22 cellular contexts compared by ENCODE assay signal in the genomic region with DNA sequence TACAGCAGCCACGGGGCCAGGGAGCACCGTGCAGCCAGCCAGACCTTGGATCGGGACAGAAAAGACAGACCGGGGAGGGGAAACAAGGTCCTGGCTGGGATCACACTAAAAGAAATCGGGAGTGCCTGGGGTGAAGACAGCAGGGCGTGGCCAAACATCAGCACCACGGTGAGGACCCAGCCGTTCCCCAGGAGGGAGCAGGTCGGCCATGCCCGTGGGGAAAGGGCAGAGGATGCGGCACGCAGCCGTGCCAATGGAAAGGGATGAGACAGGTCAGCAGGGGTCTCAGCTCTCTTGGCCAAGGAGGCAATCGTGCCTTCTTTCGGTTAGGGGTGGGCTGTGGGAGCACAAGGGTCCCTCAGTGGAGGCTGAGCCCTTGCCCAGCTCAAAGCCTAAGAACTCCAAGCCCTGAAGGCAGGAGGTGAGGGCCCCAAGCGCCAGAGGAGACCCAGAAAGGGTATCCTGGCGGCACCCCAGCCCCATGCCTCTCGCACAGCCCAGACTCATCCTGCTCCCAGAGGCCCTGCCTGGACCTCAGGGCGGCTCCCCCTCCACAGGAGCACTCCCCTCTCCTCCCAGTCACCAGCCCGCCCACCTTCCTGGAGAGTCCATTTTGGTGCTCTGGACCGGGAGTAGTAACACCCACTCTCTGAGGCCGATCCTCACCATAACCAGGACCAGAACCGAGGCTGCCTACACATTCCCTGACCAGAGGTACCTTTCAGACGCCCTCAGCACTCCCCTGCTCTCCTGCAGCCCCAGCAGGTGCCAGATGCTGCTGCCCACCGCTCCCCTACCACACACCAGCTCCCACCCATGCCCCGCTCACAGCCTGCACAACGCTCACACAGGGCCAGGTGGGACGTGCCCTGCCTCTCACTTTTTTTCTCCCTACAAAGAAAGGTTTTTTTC. TPM values are rescaled to one million over a fixed set of nuclear protein-coding genes. Genes with fewer than 3 reads are reported as not detected.
"Had no signal": no experiment of that assay in that cellular context is flagged by ENCODE, and none has a peak within 500 bp of the region (broad histone marks: within the 10 kb centered on the region; RNA-seq: fewer than 3 reads in every experiment).

No MANE protein-coding gene starts in this region.

- H3K27me3 Mint-ChIP-seq: activated CD4-positive, alpha-beta T cell treated with anti-CD3 and anti-CD28 coated beads, Interleukin-2, amount 10 ng/mL, durations not matched to agents 7 days and 5 days; activated naive CD8-positive, alpha-beta T cell; memory B cell; naive B cell; stimulated activated naive B cell treated with anti-CD40 and anti-IgM and Interleukin-4, amounts not matched to agents 10 μg/mL and 1 μg/mL and 100 μg/mL, for 72 hours had no signal

- H3K4me3 ChIP-seq: gastrocnemius medialis, heart left ventricle, mucosa of descending colon, right lobe of liver, smooth muscle cell, thyroid gland had no signal

- H3K4me2 ChIP-seq: smooth muscle cell had no signal

- H3K9me3 Mint-ChIP-seq: activated CD4-positive, alpha-beta T cell treated with anti-CD3 and anti-CD28 coated beads, Interleukin-2, amount 10 ng/mL, durations not matched to agents 7 days and 5 days; activated T-cell treated with anti-CD3 and anti-CD28 coated beads, Interleukin-2, amount 50 U/mL, for 72 hours; memory B cell; naive B cell; neural crest cell; stimulated activated naive B cell treated with anti-CD40 and anti-IgM and Interleukin-4, amounts not matched to agents 10 μg/mL and 1 μg/mL and 100 μg/mL, for 72 hours had no signal

- H3K9me3 ChIP-seq: gastrocnemius medialis, heart left ventricle, mucosa of descending colon, right lobe of liver, thyroid gland had no signal

- H3K4me3 Mint-ChIP-seq: activated CD4-positive, alpha-beta T cell treated with anti-CD3 and anti-CD28 coated beads, Interleukin-2, amount 10 ng/mL, durations not matched to agents 7 days and 5 days; activated CD8-positive, alpha-beta T cell treated with anti-CD3 and anti-CD28 coated beads, Interleukin-2, amount 10 ng/mL, durations not matched to agents 7 days and 5 days; activated naive CD8-positive, alpha-beta T cell; activated T-cell treated with anti-CD3 and anti-CD28 coated beads, Interleukin-2, amount 50 U/mL, for 72 hours; memory B cell; stimulated activated naive B cell treated with anti-CD40 and anti-IgM and Interleukin-4, amounts not matched to agents 10 μg/mL and 1 μg/mL and 100 μg/mL, for 72 hours had no signal

- H3K27me3 ChIP-seq: gastrocnemius medialis, heart left ventricle, right lobe of liver, thyroid gland had no signal

- H3K27ac Mint-ChIP-seq: activated CD8-positive, alpha-beta T cell treated with anti-CD3 and anti-CD28 coated beads, Interleukin-2, amount 10 ng/mL, durations not matched to agents 7 days and 5 days; activated naive CD8-positive, alpha-beta T cell; activated T-cell treated with anti-CD3 and anti-CD28 coated beads, Interleukin-2, amount 50 U/mL, for 72 hours; memory B cell; stimulated activated naive B cell treated with anti-CD40 and anti-IgM and Interleukin-4, amounts not matched to agents 10 μg/mL and 1 μg/mL and 100 μg/mL, for 72 hours had no signal

- DNase-seq: activated CD4-positive, alpha-beta T cell treated with anti-CD3 and anti-CD28 coated beads, Interleukin-2, amount 10 ng/mL, durations not matched to agents 7 days and 5 days; activated CD8-positive, alpha-beta memory T cell treated with anti-CD3 and anti-CD28 coated beads, Interleukin-2, amount 50 U/mL, for 48 hours; activated CD8-positive, alpha-beta T cell treated with anti-CD3 and anti-CD28 coated beads, Interleukin-2, amount 10 ng/mL, durations not matched to agents 7 days and 5 days; activated effector memory CD4-positive, alpha-beta T cell treated with anti-CD3 and anti-CD28 coated beads, Interleukin-2, amount 50 U/mL, for 16 hours; activated T-cell treated with anti-CD3 and anti-CD28 coated beads, Interleukin-2, amount 50 U/mL, for 72 hours; erythroblast; gastrocnemius medialis; left ventricle myocardium superior; mucosa of descending colon; naive B cell; right lobe of liver; stimulated activated CD4-positive, alpha-beta T cell treated with anti-CD3 and anti-CD28 coated beads, Interleukin-4, amount 100 ng/mL, for 24 hours; stimulated activated naive B cell treated with anti-CD40 and anti-IgM and Interleukin-4, amounts not matched to agents 10 μg/mL and 1 μg/mL and 100 μg/mL, for 72 hours; thyroid gland had no signal

- H3K27ac ChIP-seq: gastrocnemius medialis, heart left ventricle, right lobe of liver had no signal

- H3K4me1 ChIP-seq: gastrocnemius medialis, heart left ventricle, right lobe of liver had no signal

- ATAC-seq: activated CD4-positive, CD25-positive, alpha-beta regulatory T cell treated with anti-CD3 and anti-CD28 coated beads, Interleukin-2, amount 50 U/mL, for 24 hours; activated CD8-positive, alpha-beta T cell treated with anti-CD3 and anti-CD28 coated beads, Interleukin-2, amount 10 ng/mL, durations not matched to agents 7 days and 5 days; activated T-cell treated with anti-CD3 and anti-CD28 coated beads, Interleukin-2, amount 50 U/mL, for 72 hours; left ventricle myocardium superior; mucosa of descending colon had no signal

RNA-seq across cellular contexts. Expression of a gene that starts 23.2 kb away (rescaled TPM):
- total RNA-seq: activated CD4-positive, alpha-beta T cell treated with anti-CD3 and anti-CD28 coated beads, Interleukin-2, amount 10 ng/mL, durations not matched to agents 7 days and 5 days; activated CD8-positive, alpha-beta T cell treated with anti-CD3 and anti-CD28 coated beads, Interleukin-2, amount 10 ng/mL, durations not matched to agents 7 days and 5 days; dermis microvascular lymphatic vessel endothelial cell; smooth muscle cell; T-helper 1 cell treated with Interleukin-12 subunit alpha and Interleukin-12 subunit beta and Interleukin-4 antibody, amounts not matched to agents 30 ng/mL and 1 ng/mL, for 36 hours had no signal
